In genomic region chr22:48609279-48609865, GRCh38 we compare ENCODE assay signal across 30 cellular contexts.
"Had no signal": no experiment of that assay in that cellular context is flagged by ENCODE, and none has a peak within 500 bp of the region (broad histone marks: within the 10 kb centered on the region; RNA-seq: fewer than 3 reads in every experiment).

No MANE protein-coding gene starts in this region.

- H2AFZ ChIP-seq: neural progenitor cell had no signal

- H3K4me1 Mint-ChIP-seq: naive thymus-derived CD8-positive, alpha-beta T cell; stimulated activated memory B cell treated with anti-CD40 and anti-IgM and Interleukin-4, amounts not matched to agents 10 μg/mL and 1 μg/mL and 100 μg/mL, for 72 hours; stimulated activated naive CD8-positive, alpha-beta T cell treated with anti-CD3 and anti-CD28 coated beads, Interleukin-15, amount 100 ng/mL, for 72 hours had no signal

- H3K4me3 Mint-ChIP-seq: naive B cell; naive thymus-derived CD8-positive, alpha-beta T cell; natural killer cell treated with Interleukin-12 subunit alpha and Interleukin-12 subunit beta and Interleukin-15 and Interleukin-18, amount 100 ng/mL, for 72 hours; nephron progenitor cell; neural progenitor cell; stimulated activated memory B cell treated with anti-CD40 and anti-IgM and Interleukin-4, amounts not matched to agents 10 μg/mL and 1 μg/mL and 100 μg/mL, for 72 hours; stimulated activated naive CD8-positive, alpha-beta T cell treated with anti-CD3 and anti-CD28 coated beads, Interleukin-15, amount 100 ng/mL, for 72 hours had no signal

- H3K27me3 Mint-ChIP-seq: naive B cell; naive thymus-derived CD8-positive, alpha-beta T cell; stimulated activated memory B cell treated with anti-CD40 and anti-IgM and Interleukin-4, amounts not matched to agents 10 μg/mL and 1 μg/mL and 100 μg/mL, for 72 hours; stimulated activated naive CD8-positive, alpha-beta T cell treated with anti-CD3 and anti-CD28 coated beads, Interleukin-15, amount 100 ng/mL, for 72 hours had no signal

- H3K4me3 ChIP-seq: neural progenitor cell, pancreas, prostate gland, right atrium auricular region, right lobe of liver, sigmoid colon, suprapubic skin, testis, tibial artery, transverse colon, upper lobe of left lung, vagina had no signal

- H3K9ac ChIP-seq: neural progenitor cell had no signal

- H3K27me3 ChIP-seq: neural progenitor cell, neutrophil, pancreas, right atrium auricular region, right lobe of liver, sigmoid colon, suprapubic skin, testis, tibial artery, transverse colon, upper lobe of left lung, vagina had no signal

- H3K36me3 ChIP-seq: neural progenitor cell, neutrophil, pancreas, prostate gland, right atrium auricular region, right lobe of liver, sigmoid colon, suprapubic skin, tibial artery, transverse colon, upper lobe of left lung, vagina had no signal

- H3K36me3 Mint-ChIP-seq: naive thymus-derived CD8-positive, alpha-beta T cell; natural killer cell treated with Interleukin-12 subunit alpha and Interleukin-12 subunit beta and Interleukin-15 and Interleukin-18, amount 100 ng/mL, for 72 hours; stimulated activated memory B cell treated with anti-CD40 and anti-IgM and Interleukin-4, amounts not matched to agents 10 μg/mL and 1 μg/mL and 100 μg/mL, for 72 hours had no signal

- H3K4me1 ChIP-seq: neural progenitor cell, pancreas, prostate gland, right atrium auricular region, right lobe of liver, suprapubic skin, testis, tibial artery, transverse colon, upper lobe of left lung, vagina had no signal

- H3K4me2 ChIP-seq: neural progenitor cell had no signal

- H3K27ac ChIP-seq: neural progenitor cell, neutrophil, pancreas, prostate gland, right atrium auricular region, right lobe of liver, sigmoid colon, suprapubic skin, testis, tibial artery, transverse colon, upper lobe of left lung, vagina had no signal

- ATAC-seq: naive thymus-derived CD8-positive, alpha-beta T cell; pancreas; right lobe of liver; stimulated activated memory B cell treated with anti-CD40 and anti-IgM and Interleukin-4, amounts not matched to agents 10 μg/mL and 1 μg/mL and 100 μg/mL, for 72 hours; stimulated activated naive CD8-positive, alpha-beta T cell treated with anti-CD3 and anti-CD28 coated beads, Interleukin-15, amount 100 ng/mL, for 72 hours had no signal

- H3K27ac Mint-ChIP-seq: naive B cell; naive thymus-derived CD8-positive, alpha-beta T cell; natural killer cell treated with Interleukin-12 subunit alpha and Interleukin-12 subunit beta and Interleukin-15 and Interleukin-18, amount 100 ng/mL, for 72 hours; nephron progenitor cell; stimulated activated memory B cell treated with anti-CD40 and anti-IgM and Interleukin-4, amounts not matched to agents 10 μg/mL and 1 μg/mL and 100 μg/mL, for 72 hours; stimulated activated naive CD8-positive, alpha-beta T cell treated with anti-CD3 and anti-CD28 coated beads, Interleukin-15, amount 100 ng/mL, for 72 hours had no signal

- DNase-seq: naive B cell; naive thymus-derived CD8-positive, alpha-beta T cell; nephron progenitor cell; nucleus accumbens; retina; right lobe of liver; sigmoid colon; small intestine; stimulated activated CD4-positive, alpha-beta T cell treated with anti-CD3 and anti-CD28 coated beads, Interleukin-15, amount 100 ng/mL, for 24 hours; stimulated activated CD4-positive, alpha-beta T cell treated with anti-CD3 and anti-CD28 coated beads, Interleukin-2, amount 100 ng/mL, for 24 hours; stimulated activated CD4-positive, alpha-beta T cell treated with anti-CD3 and anti-CD28 coated beads, Interleukin-2, amount 100 ng/mL, for 48 hours; stimulated activated CD4-positive, alpha-beta T cell treated with anti-CD3 and anti-CD28 coated beads, Interleukin-4, amount 100 ng/mL, for 24 hours; stimulated activated CD8-positive, alpha-beta memory T cell treated with anti-CD3 and anti-CD28 coated beads, Interleukin-4, amount 100 ng/mL, for 48 hours; stimulated activated naive CD4-positive, alpha-beta T cell; stimulated activated naive CD8-positive, alpha-beta T cell treated with anti-CD3 and anti-CD28 coated beads, Interleukin-15, amount 100 ng/mL, for 72 hours; stimulated activated naive CD8-positive, alpha-beta T cell treated with anti-CD3 and anti-CD28 coated beads, Interleukin-15, Interleukin-2, amounts not matched to agents 100 U/mL and 50 U/mL, for 24 hours; substantia nigra; testis; tibial artery; transverse colon; upper lobe of left lung had no signal

- H3K9me3 ChIP-seq: neutrophil, pancreas, prostate gland, right atrium auricular region, right lobe of liver, sigmoid colon, suprapubic skin, testis, tibial artery, transverse colon, vagina had no signal
